Comparison of ENCODE assay signal across 7 cellular contexts in genomic region chr16:35410438-35410837, GRCh38.
"Had no signal": no experiment of that assay in that cellular context is flagged by ENCODE, and none has a peak within 500 bp of the region (broad histone marks: within the 10 kb centered on the region; RNA-seq: fewer than 3 reads in every experiment).

No MANE protein-coding gene starts in this region.

- DNase-seq: IMR-90, KBM-7, KG1 had no signal

- FAIRE-seq: HepG2, HTR-8/SVneo, K562 had no signal

- H3K4me3 ChIP-seq: K562 had no signal

- H3K27ac ChIP-seq: HL-60 had no signal

- ATAC-seq: HepG2, K562 had no signal
